8 cellular contexts compared by ENCODE assay signal in the genomic region with DNA sequence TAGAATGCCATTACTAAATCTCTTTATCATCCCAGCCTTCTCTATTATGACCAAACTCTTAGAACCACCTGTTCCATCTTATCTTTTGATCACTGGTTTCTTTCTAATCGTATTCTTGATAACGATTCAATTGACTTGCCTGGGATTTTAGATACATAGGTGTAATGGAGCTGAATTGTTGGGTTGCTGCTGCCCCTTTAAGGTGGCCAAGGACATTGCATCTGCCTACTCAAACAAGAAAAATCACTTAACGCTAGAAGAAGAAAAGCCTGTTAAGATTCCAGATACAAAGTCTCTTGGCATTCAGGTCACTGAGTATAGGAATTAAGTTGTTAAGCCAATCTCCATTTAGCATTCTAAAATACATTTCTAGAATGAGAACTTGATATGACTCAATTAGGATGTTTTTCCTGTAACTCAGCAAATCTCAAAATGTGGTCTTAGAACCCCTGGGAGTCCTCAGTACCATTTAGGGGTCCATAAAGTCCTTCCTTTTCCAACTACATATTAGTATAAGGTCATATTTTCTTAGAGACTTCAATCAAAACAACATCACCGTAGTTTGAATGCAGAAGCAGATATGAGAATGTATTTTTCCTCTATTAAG. TPM values are rescaled to one million over a fixed set of nuclear protein-coding genes. Genes with fewer than 3 reads are reported as not detected.
DNase-seq lines count a peak whose midpoint lies in the region; ATAC-seq and TF ChIP-seq lines count a peak whose summit lies in the region.

No MANE protein-coding gene starts in this region.

- no peak overlapping the region for H3K23ac ChIP-seq in H9 (ENCODE audit: insufficient read length, low read depth, low read length)

- H3K27ac ChIP-seq in H9 (ENCODE audit: insufficient read length, low read depth, low read length) (no peak overlapping the region), upper lobe of left lung (no peak overlapping the region)

- no peak overlapping the region for H4K8ac ChIP-seq in H9 (replicated peaks; ENCODE audit: insufficient read length, low read depth, low read length)

- no peaks in the 10 kb centered on the region for H3K36me3 ChIP-seq in upper lobe of left lung

- no peak for TF ChIP-seq EP300 in upper lobe of left lung (IDR thresholded peaks at IDR 0.05)

- no peak overlapping the region for H2BK5ac ChIP-seq in H9 (ENCODE audit: insufficient read length, low read length)

- H3K9me3 ChIP-seq in H9 (ENCODE audit: control insufficient read depth, low read depth, low read length) (no peaks in the 10 kb centered on the region), upper lobe of left lung (no peaks in the 10 kb centered on the region)

- no peaks in the 10 kb centered on the region for H3K23me2 ChIP-seq in H9 (ENCODE audit: insufficient read length, low read depth, low read length, poor library complexity, severe bottlenecking)

- no peak overlapping the region for H3K4me3 ChIP-seq in upper lobe of left lung

- TF ChIP-seq CTCF in H9 (conservative IDR thresholded peaks at IDR 0.05) (peak; percentile 82), upper lobe of left lung (IDR thresholded peaks at IDR 0.05) (peak in 5 of 6 experiments; percentile 45 to 70 (median 51))

- no peaks in the 10 kb centered on the region for H3K4me1 ChIP-seq in H9 (ENCODE audit: insufficient read depth, low read length)
- H3K4me1 ChIP-seq in upper lobe of left lung: no peaks in the 10 kb centered on the region

- H3K56ac ChIP-seq in H9 (ENCODE audit: insufficient read length, low read depth, low read length): no peak overlapping the region

- H3K18ac ChIP-seq in H9 (ENCODE audit: insufficient read length, low read depth, low read length): no peak overlapping the region

- H3K4me2 ChIP-seq in H9 (ENCODE audit: insufficient read depth, insufficient read length, low read length): no peak overlapping the region

- H3K36me3 Mint-ChIP-seq in H9 (ENCODE audit: insufficient read depth in 1 of 3, low read depth in 3 of 3): no peaks in the 10 kb centered on the region
- no peaks in the 10 kb centered on the region for H3K36me3 Mint-ChIP-seq in effector memory CD8-positive, alpha-beta T cell (ENCODE audit: insufficient read depth)

- H4K91ac ChIP-seq in H9 (ENCODE audit: insufficient read length, low read depth, low read length): no peak overlapping the region

- no peak overlapping the region for H2AFZ ChIP-seq in H9 (ENCODE audit: low read length)

- WGBS in H9 (ENCODE audit: extremely low coverage, insufficient read length, low lambda C conversion rate): no CpG with 5 or more reads among the region's 4 CpGs
- 26% methylated on average over 4 of the region's 4 CpGs for WGBS in upper lobe of left lung, 2 donors

- no peak overlapping the region for H3K4ac ChIP-seq in H9 (ENCODE audit: low read depth, low read length)

- H2BK12ac ChIP-seq in H9 (ENCODE audit: insufficient read length, low read depth, low read length): no peak overlapping the region

- no peak for TF ChIP-seq POLR2A in upper lobe of left lung (IDR thresholded peaks at IDR 0.05)

- peak; percentile 77 for ATAC-seq in left lobe of liver
- peak in 1 of 2 donors; percentile 56 for ATAC-seq in upper lobe of left lung (ENCODE audit: low FRiP score in 2 of 2)
- no peak for ATAC-seq in HG03460 (IDR thresholded peaks at IDR 0.05; ENCODE audit: unreplicated experiment)
- no peak for ATAC-seq in effector memory CD8-positive, alpha-beta T cell (replicated peaks)

- no peaks in the 10 kb centered on the region for H3K27me3 Mint-ChIP-seq in H9 (ENCODE audit: low read depth)
- no peaks in the 10 kb centered on the region for H3K27me3 Mint-ChIP-seq in effector memory CD8-positive, alpha-beta T cell

- H3K14ac ChIP-seq in H9 (ENCODE audit: insufficient read depth, low read length): no peak overlapping the region

- H2BK20ac ChIP-seq in H9 (ENCODE audit: low read depth, low read length, poor library complexity, severe bottlenecking): no peak overlapping the region

- H3K9me3 Mint-ChIP-seq in H9: peaks cover 2 to 3% of the 10 kb centered on the region in 2 experiments; a peak in 3 of 5 replicates
- H3K9me3 Mint-ChIP-seq in effector memory CD8-positive, alpha-beta T cell: no peaks in the 10 kb centered on the region

- no peaks in the 10 kb centered on the region for H4K20me1 ChIP-seq in H9 (ENCODE audit: control insufficient read depth, insufficient read depth, insufficient read length)

- no peaks in the 10 kb centered on the region for H3K79me2 ChIP-seq in H9 (ENCODE audit: insufficient read depth, low read length)

- no peak overlapping the region for H4K5ac ChIP-seq in H9 (ENCODE audit: insufficient read length, low read depth, low read length)

- H3K27me3 ChIP-seq in H9 (ENCODE audit: insufficient read depth, low read length): no peaks in the 10 kb centered on the region
- H3K27me3 ChIP-seq in upper lobe of left lung: no peaks in the 10 kb centered on the region

- no peak overlapping the region for H3T11ph ChIP-seq in H9 (ENCODE audit: low read length)

- H2AK5ac ChIP-seq in H9 (ENCODE audit: insufficient read length, low read length): no peak overlapping the region

- H3K9ac ChIP-seq in H9 (ENCODE audit: extremely low read depth, insufficient read length, low read length): no peak overlapping the region

- no peak overlapping the region for H3K4me3 Mint-ChIP-seq in H9
- H3K4me3 Mint-ChIP-seq in effector memory CD8-positive, alpha-beta T cell: no peak overlapping the region

- DNase-seq in D341Med (ENCODE audit: low spot score): peak; percentile 55
- peak; percentile 47 for DNase-seq in H9
- DNase-seq in NCI-H748 treated with DMSO at 0.1 percent for 48 hours (lab: John Stamatoyannopoulos, UW): peak; percentile 11
- DNase-seq in cerebellar cortex (ENCODE audit: low spot score): peak; percentile 42
- no peak for DNase-seq in left lobe of liver (ENCODE audit: low spot score)
- peak in 1 of 2 donors; percentile 24 for DNase-seq in upper lobe of left lung
- DNase-seq in effector memory CD8-positive, alpha-beta T cell: no peak

- H3K79me1 ChIP-seq in H9 (ENCODE audit: insufficient read depth, low read depth, low read length, poor library complexity, severe bottlenecking): no peaks in the 10 kb centered on the region

- H2BK120ac ChIP-seq in H9 (ENCODE audit: low read depth, low read length, poor library complexity, severe bottlenecking): no peak overlapping the region

- no peak overlapping the region for H3K27ac Mint-ChIP-seq in H9
- no peak overlapping the region for H3K27ac Mint-ChIP-seq in effector memory CD8-positive, alpha-beta T cell

- H3K4me1 Mint-ChIP-seq in H9: no peaks in the 10 kb centered on the region
- H3K4me1 Mint-ChIP-seq in effector memory CD8-positive, alpha-beta T cell (ENCODE audit: low read depth in 2 of 2): no peaks in the 10 kb centered on the region

- no peak overlapping the region for H2BK15ac ChIP-seq in H9 (ENCODE audit: low read depth, low read length)

RNA-seq across cellular contexts. Expression of a gene that starts 12.4 kb away (rescaled TPM):
- total RNA-seq in H9 (2021) (3.2 and 3.3 TPM in 2 replicates), left lobe of liver (0.68 TPM), upper lobe of left lung (10 to 100 TPM; 13.0 to 60.8 (median 28.2) TPM)

Comparison
In these comparisons a context has a peak if more than half of its experiments do, and no peak if none do; other contexts are left out.
1. DNase-seq: peak in D341Med (single experiment), H9 (single experiment), NCI-H748 treated with DMSO at 0.1 percent for 48 hours (single experiment) and cerebellar cortex (single experiment); none in left lobe of liver (single experiment) and effector memory CD8-positive, alpha-beta T cell (0 of 3).